In the genomic region with DNA sequence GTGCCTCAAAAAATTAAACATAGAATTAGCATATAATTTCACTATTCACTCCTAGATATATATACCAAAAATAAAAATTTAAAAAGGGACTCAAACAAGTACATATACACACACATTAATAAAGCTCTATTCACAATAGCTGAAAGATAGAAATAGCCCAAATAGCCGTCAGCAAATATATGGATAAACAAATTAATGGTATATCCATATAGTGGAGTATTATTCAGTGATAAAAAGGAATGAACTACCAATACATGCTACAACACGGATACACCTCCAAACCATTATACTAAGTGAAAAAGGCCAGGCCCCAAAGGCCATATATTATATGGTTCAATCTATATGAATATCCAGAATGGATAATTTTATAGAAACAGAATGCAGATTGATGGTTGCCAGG, we compare ENCODE assay signal across 1 cellular context.
TF ChIP-seq lines count a peak whose summit lies in the region.

No MANE protein-coding gene starts in this region.

TF ChIP-seq in SK-N-SH, 30 proteins besides CTCF, POLR2A, EP300 and RAD21 (continued from another document):
- TF ChIP-seq POLR2AphosphoS5 (IDR thresholded peaks at IDR 0.05; ENCODE audit: low read depth, low read length) (no peak), GABPA (IDR thresholded peaks at IDR 0.05; ENCODE audit: low read depth) (no peak), RFX5 (IDR thresholded peaks at IDR 0.05; ENCODE audit: low read length) (no peak), FOSL2 (IDR thresholded peaks at IDR 0.05; ENCODE audit: borderline replicate concordance, low read depth) (no peak), SMC3 (IDR thresholded peaks at IDR 0.05; ENCODE audit: low read depth, low read length) (no peak), MXI1 (IDR thresholded peaks at IDR 0.05; ENCODE audit: low read depth, low read length) (no peak)
